Comparison of ENCODE assay signal across 1 cellular context in the genomic region with DNA sequence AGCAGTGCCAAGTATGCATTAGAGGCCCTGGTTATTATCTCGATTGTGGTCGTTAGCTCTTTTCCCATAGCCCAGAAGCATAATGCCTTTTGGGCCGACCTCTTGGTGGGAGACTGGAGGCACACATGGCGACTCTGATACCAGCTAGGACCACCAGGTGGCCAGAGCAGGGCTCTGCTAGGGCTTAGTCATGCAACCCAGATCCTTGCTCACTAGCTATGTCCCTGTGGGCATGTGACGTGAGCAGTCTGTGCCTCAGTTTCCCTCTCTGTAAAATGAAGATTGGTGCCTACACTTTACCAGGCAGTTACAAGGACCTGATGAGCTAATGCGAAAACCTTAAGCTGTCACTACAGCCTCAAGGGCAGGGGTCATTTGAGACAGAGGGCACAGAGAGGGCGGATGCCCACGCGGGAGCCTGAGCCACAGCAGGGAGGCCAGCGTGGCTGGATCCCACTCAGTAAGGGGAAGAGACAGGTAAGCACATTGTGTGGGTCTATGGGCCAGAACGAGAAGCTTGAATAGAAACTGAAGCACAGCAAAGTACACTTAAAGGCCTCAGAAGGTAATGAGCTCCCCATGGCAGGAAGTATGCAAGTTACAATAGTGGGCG.
TF ChIP-seq lines count a peak whose summit lies in the region.

No MANE protein-coding gene starts in this region.

TF ChIP-seq in WTC11, 78 proteins besides CTCF, POLR2A, EP300 and RAD21 (continued from another document):
- TF ChIP-seq, protein P1, sequence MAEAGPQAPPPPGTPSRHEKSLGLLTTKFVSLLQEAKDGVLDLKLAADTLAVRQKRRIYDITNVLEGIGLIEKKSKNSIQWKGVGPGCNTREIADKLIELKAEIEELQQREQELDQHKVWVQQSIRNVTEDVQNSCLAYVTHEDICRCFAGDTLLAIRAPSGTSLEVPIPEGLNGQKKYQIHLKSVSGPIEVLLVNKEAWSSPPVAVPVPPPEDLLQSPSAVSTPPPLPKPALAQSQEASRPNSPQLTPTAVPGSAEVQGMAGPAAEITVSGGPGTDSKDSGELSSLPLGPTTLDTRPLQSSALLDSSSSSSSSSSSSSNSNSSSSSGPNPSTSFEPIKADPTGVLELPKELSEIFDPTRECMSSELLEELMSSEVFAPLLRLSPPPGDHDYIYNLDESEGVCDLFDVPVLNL (CRISPR knock-in tag; IDR thresholded peaks at IDR 0.05; ENCODE audit: borderline replicate concordance, low read depth), result no peak
- TF ChIP-seq ZNF396 (CRISPR knock-in tag; IDR thresholded peaks at IDR 0.05; ENCODE audit: borderline replicate concordance), result no peak
